Comparison of ENCODE assay signal across 21 cellular contexts in genomic region chr17:78836420-78837021, GRCh38. TPM values are rescaled to one million over a fixed set of nuclear protein-coding genes. Genes with fewer than 3 reads are reported as not detected.
DNase-seq lines count a peak whose midpoint lies in the region; ATAC-seq and TF ChIP-seq lines count a peak whose summit lies in the region.
"Had no signal": no experiment of that assay in that cellular context is flagged by ENCODE, and none has a peak within 500 bp of the region (broad histone marks: within the 10 kb centered on the region; RNA-seq: fewer than 3 reads in every experiment).

No MANE protein-coding gene starts in this region.

- peak overlapping the region in 1 of 2 experiments; percentile 72; a peak in 2 of 4 replicates for H3K27ac ChIP-seq in SK-N-SH (ENCODE audit: low read depth in 2 of 2, low read length in 1 of 2)
- H3K27ac ChIP-seq in CD8-positive, alpha-beta memory T cell (ENCODE audit: low read depth, low read length): no peak overlapping the region
- H3K27ac ChIP-seq: 22Rv1; BLaER1 treated with 17β-estradiol and CSF1 and Interleukin-3, amounts not matched to agents 10 nM and 100 nM; KMS-11 had no signal

- 66% methylated on average over 5 of the region's 5 CpGs for WGBS in SK-N-SH (ENCODE audit: low lambda C conversion rate)

- H3K36me3 Mint-ChIP-seq in activated naive CD4-positive, alpha-beta T cell treated with anti-CD3 and anti-CD28 coated beads, Interleukin-2, amount 10 ng/mL, durations not matched to agents 7 days and 5 days: peaks cover 52% of the 10 kb centered on the region
- peaks cover 40 to 41% of the 10 kb centered on the region in 2 donors for H3K36me3 Mint-ChIP-seq in activated naive CD4-positive, alpha-beta T cell treated with anti-CD3 and anti-CD28 coated beads, Interleukin-2, amount 50 U/mL, for 72 hours
- peaks cover 24 to 85% (median 28%) of the 10 kb centered on the region in 3 donors for H3K36me3 Mint-ChIP-seq in CD8-positive, alpha-beta memory T cell
- peaks cover 35% of the 10 kb centered on the region for H3K36me3 Mint-ChIP-seq in memory B cell
- H3K36me3 Mint-ChIP-seq in activated CD4-positive, alpha-beta memory T cell treated with anti-CD3 and anti-CD28 coated beads for 36 hours: peaks cover 61% of the 10 kb centered on the region

- POLR2A ChIA-PET in SK-N-SH (lab: Yijun Ruan, JAX): no interaction called here
- POLR2A ChIA-PET in CD8-positive, alpha-beta memory T cell (lab: Charles Lee): no interaction called here
- POLR2A ChIA-PET in activated CD4-positive, alpha-beta memory T cell treated with anti-CD3 and anti-CD28 coated beads for 36 hours (lab: Charles Lee): interaction anchor here (0.5 to 1.6 kb wide), 2 partner anchors 17 to 173 kb away, joined by 3 read pairs; partner anchors contain the start of gene CANT1

- H3K9ac ChIP-seq in SK-N-SH: no peak overlapping the region
- H3K9ac ChIP-seq: KMS-11 had no signal

- H2AFZ ChIP-seq in SK-N-SH (ENCODE audit: low read depth): no peak overlapping the region

- peak in 1 of 2 experiments; percentile 63; a peak in 1 of 4 replicates for TF ChIP-seq EP300 in SK-N-SH (IDR thresholded peaks at IDR 0.05; ENCODE audit: borderline replicate concordance in 1 of 2, low read depth in 1 of 2, low read length in 1 of 2)

- no peaks in the 10 kb centered on the region for H3K9me3 ChIP-seq in SK-N-SH
- no peaks in the 10 kb centered on the region for H3K9me3 ChIP-seq in CD8-positive, alpha-beta memory T cell (ENCODE audit: low read length)
- H3K9me3 ChIP-seq: BLaER1 treated with 17β-estradiol and CSF1 and Interleukin-3, amounts not matched to agents 10 nM and 100 nM had no signal

- no peaks in the 10 kb centered on the region for H3K27me3 Mint-ChIP-seq in activated naive CD4-positive, alpha-beta T cell treated with anti-CD3 and anti-CD28 coated beads, Interleukin-2, amount 10 ng/mL, durations not matched to agents 7 days and 5 days
- peaks cover 0 to 2% of the 10 kb centered on the region in 2 donors for H3K27me3 Mint-ChIP-seq in CD8-positive, alpha-beta memory T cell
- H3K27me3 Mint-ChIP-seq in memory B cell: no peaks in the 10 kb centered on the region
- H3K27me3 Mint-ChIP-seq in activated CD4-positive, alpha-beta memory T cell treated with anti-CD3 and anti-CD28 coated beads for 36 hours: no peaks in the 10 kb centered on the region

- no peaks in the 10 kb centered on the region for H3K9me2 ChIP-seq in SK-N-SH

- H3K4me3 Mint-ChIP-seq in activated naive CD4-positive, alpha-beta T cell treated with anti-CD3 and anti-CD28 coated beads, Interleukin-2, amount 10 ng/mL, durations not matched to agents 7 days and 5 days: no peak overlapping the region
- H3K4me3 Mint-ChIP-seq in CD8-positive, alpha-beta memory T cell: peak overlapping the region in 2 of 7 donors; percentile 8 to 77
- no peak overlapping the region for H3K4me3 Mint-ChIP-seq in memory B cell
- H3K4me3 Mint-ChIP-seq in activated CD4-positive, alpha-beta memory T cell treated with anti-CD3 and anti-CD28 coated beads for 36 hours: no peak overlapping the region

- DNase-seq in SK-N-SH (peak; percentile 67), memory B cell (ENCODE audit: low spot score in 2 of 2) (no peak), NCI-H69 (lab: John Stamatoyannopoulos, UW) (no peak)
- DNase-seq in activated naive CD4-positive, alpha-beta T cell treated with anti-CD3 and anti-CD28 coated beads, Interleukin-2, amount 10 ng/mL, durations not matched to agents 7 days and 5 days: no peak
- DNase-seq in activated naive CD4-positive, alpha-beta T cell treated with anti-CD3 and anti-CD28 coated beads, Interleukin-2, amount 50 U/mL, for 72 hours (ENCODE audit: low spot score in 2 of 2): no peak
- no peak for DNase-seq in CD8-positive, alpha-beta memory T cell
- DNase-seq in activated CD4-positive, alpha-beta memory T cell treated with anti-CD3 and anti-CD28 coated beads for 36 hours: no peak
- DNase-seq: DMS53, GF-D8, NCI-H1105, NCI-H146, NCI-H2029, NCI-H226, NCI-H510A treated with DMSO at 0.1 percent for 48 hours, NCI-H82, SIG-M5 had no signal

- H3K79me2 ChIP-seq in SK-N-SH (ENCODE audit: insufficient read depth): peaks cover 88% of the 10 kb centered on the region

- H3K36me3 ChIP-seq in SK-N-SH (replicated peaks in 1 of 2; ENCODE audit: control insufficient read depth in 1 of 2, insufficient read depth in 2 of 2, low read length in 1 of 2): peaks cover 46 to 59% of the 10 kb centered on the region in 2 experiments
- H3K36me3 ChIP-seq in CD8-positive, alpha-beta memory T cell (ENCODE audit: insufficient read depth, low read length): peaks cover 51% of the 10 kb centered on the region

- H3K4me2 ChIP-seq in SK-N-SH: no peak overlapping the region
- H3K4me2 ChIP-seq: KMS-11 had no signal

- CTCF ChIA-PET in SK-N-SH (lab: Yijun Ruan, JAX): interaction anchor here (1.1 kb wide), 1 partner anchor 339 kb away, joined by 5 read pairs; no protein-coding TSS in a partner anchor
- CTCF ChIA-PET in activated naive CD4-positive, alpha-beta T cell treated with anti-CD3 and anti-CD28 coated beads, Interleukin-2, amount 10 ng/mL, durations not matched to agents 7 days and 5 days (lab: Charles Lee): no interaction called here
- CTCF ChIA-PET in CD8-positive, alpha-beta memory T cell (lab: Charles Lee): no interaction called here
- CTCF ChIA-PET in activated CD4-positive, alpha-beta memory T cell treated with anti-CD3 and anti-CD28 coated beads for 36 hours (lab: Charles Lee): no interaction called here

- H4K20me1 ChIP-seq in SK-N-SH (ENCODE audit: insufficient read depth): peaks cover 31% of the 10 kb centered on the region

- peaks cover 30% of the 10 kb centered on the region for H3K4me1 Mint-ChIP-seq in activated naive CD4-positive, alpha-beta T cell treated with anti-CD3 and anti-CD28 coated beads, Interleukin-2, amount 10 ng/mL, durations not matched to agents 7 days and 5 days
- H3K4me1 Mint-ChIP-seq in CD8-positive, alpha-beta memory T cell: peaks cover 38 to 62% (median 42%) of the 10 kb centered on the region in 3 donors
- peaks cover 31% of the 10 kb centered on the region for H3K4me1 Mint-ChIP-seq in memory B cell
- H3K4me1 Mint-ChIP-seq in activated CD4-positive, alpha-beta memory T cell treated with anti-CD3 and anti-CD28 coated beads for 36 hours (ENCODE audit: low read depth): peaks cover 31% of the 10 kb centered on the region

- H3K27ac Mint-ChIP-seq in activated naive CD4-positive, alpha-beta T cell treated with anti-CD3 and anti-CD28 coated beads, Interleukin-2, amount 10 ng/mL, durations not matched to agents 7 days and 5 days: peak overlapping the region; percentile 55
- no peak overlapping the region for H3K27ac Mint-ChIP-seq in activated naive CD4-positive, alpha-beta T cell treated with anti-CD3 and anti-CD28 coated beads, Interleukin-2, amount 50 U/mL, for 72 hours
- H3K27ac Mint-ChIP-seq in CD8-positive, alpha-beta memory T cell: peak overlapping the region in 5 of 8 donors; percentile 2 to 97 (median 32)
- peak overlapping the region; percentile 70 for H3K27ac Mint-ChIP-seq in memory B cell
- H3K27ac Mint-ChIP-seq in activated CD4-positive, alpha-beta memory T cell treated with anti-CD3 and anti-CD28 coated beads for 36 hours: no peak overlapping the region

- intact Hi-C loops in activated CD4-positive, alpha-beta memory T cell treated with anti-CD3 and anti-CD28 coated beads for 36 hours (cut with micrococcal nuclease): no loop called here

- H3F3A ChIP-seq in SK-N-SH (replicated peaks; ENCODE audit: insufficient read depth): peaks cover 7% of the 10 kb centered on the region

- H3K9me3 Mint-ChIP-seq in activated naive CD4-positive, alpha-beta T cell treated with anti-CD3 and anti-CD28 coated beads, Interleukin-2, amount 10 ng/mL, durations not matched to agents 7 days and 5 days: no peaks in the 10 kb centered on the region
- no peaks in the 10 kb centered on the region for H3K9me3 Mint-ChIP-seq in activated naive CD4-positive, alpha-beta T cell treated with anti-CD3 and anti-CD28 coated beads, Interleukin-2, amount 50 U/mL, for 72 hours
- H3K9me3 Mint-ChIP-seq in CD8-positive, alpha-beta memory T cell: no peaks in the 10 kb centered on the region
- no peaks in the 10 kb centered on the region for H3K9me3 Mint-ChIP-seq in memory B cell
- no peaks in the 10 kb centered on the region for H3K9me3 Mint-ChIP-seq in activated CD4-positive, alpha-beta memory T cell treated with anti-CD3 and anti-CD28 coated beads for 36 hours

- H3K4me3 ChIP-seq in SK-N-SH (ENCODE audit: low read depth in 2 of 2, low read length in 1 of 2): no peak overlapping the region
- H3K4me3 ChIP-seq in CD8-positive, alpha-beta memory T cell (ENCODE audit: low read length): no peak overlapping the region
- H3K4me3 ChIP-seq: BLaER1 treated with 17β-estradiol and CSF1 and Interleukin-3, amounts not matched to agents 10 nM and 100 nM had no signal

- TF ChIP-seq RAD21 in SK-N-SH (IDR thresholded peaks at IDR 0.05; ENCODE audit: low read length): no peak

- ATAC-seq in SK-N-SH treated with all-trans-retinoic acid at 6 μM for 48 hours: no peak
- no peak for ATAC-seq in activated naive CD4-positive, alpha-beta T cell treated with anti-CD3 and anti-CD28 coated beads, Interleukin-2, amount 50 U/mL, for 72 hours
- ATAC-seq in memory B cell (ENCODE audit: low read depth): no peak
- ATAC-seq: Panc1 had no signal

- H3K4me1 ChIP-seq in SK-N-SH (ENCODE audit: control insufficient read depth in 1 of 2, insufficient read depth in 2 of 2, low read depth in 1 of 2, low read length in 1 of 2): peaks cover 14 to 26% of the 10 kb centered on the region in 2 experiments; a peak in 3 of 4 replicates
- H3K4me1 ChIP-seq in CD8-positive, alpha-beta memory T cell (ENCODE audit: insufficient read depth, low read length): peaks cover 16% of the 10 kb centered on the region

- H3K27me3 ChIP-seq in SK-N-SH (ENCODE audit: insufficient read depth): no peaks in the 10 kb centered on the region
- H3K27me3 ChIP-seq in CD8-positive, alpha-beta memory T cell (ENCODE audit: insufficient read depth, low read length, poor library complexity, severe bottlenecking): no peaks in the 10 kb centered on the region
- H3K27me3 ChIP-seq: BLaER1 treated with 17β-estradiol and CSF1 and Interleukin-3, amounts not matched to agents 10 nM and 100 nM had no signal

- TF ChIP-seq CTCF in SK-N-SH (IDR thresholded peaks at IDR 0.05): no peak

RNA-seq across cellular contexts. Expression of gene USP36, which starts 4.1 kb away (rescaled TPM):
- 34.6 and 41.2 TPM in 2 replicates for polyA plus RNA-seq in SK-N-SH (2012; rRNA removed)
- polyA plus RNA-seq in SK-N-SH (2012; cell fraction: cytosol; rRNA removed): 22.5 and 26.9 TPM in 2 replicates
- polyA plus RNA-seq in SK-N-SH (2012; cell fraction: nucleus; rRNA removed): 163 and 178 TPM in 2 replicates
- total RNA-seq in activated naive CD4-positive, alpha-beta T cell treated with anti-CD3 and anti-CD28 coated beads, Interleukin-2, amount 50 U/mL, for 72 hours: 10 to 100 TPM; 82.2 to 88.1 TPM
- total RNA-seq in CD8-positive, alpha-beta memory T cell: 100 to 1,000 TPM; 118 to 122 TPM
- 43.2 TPM for polyA plus RNA-seq in CD8-positive, alpha-beta memory T cell
- total RNA-seq in activated CD4-positive, alpha-beta memory T cell treated with anti-CD3 and anti-CD28 coated beads for 36 hours: 10 to 100 TPM; 71.2 to 74.3 TPM

RNA-seq across cellular contexts. Expression of gene CYTH1, which starts 54.4 kb away (rescaled TPM):
- polyA plus RNA-seq in SK-N-SH (2012; rRNA removed): 23.8 and 24.8 TPM in 2 replicates
- 16.9 and 20.7 TPM in 2 replicates for polyA plus RNA-seq in SK-N-SH (2012; cell fraction: cytosol; rRNA removed)
- 77.4 and 80.9 TPM in 2 replicates for polyA plus RNA-seq in SK-N-SH (2012; cell fraction: nucleus; rRNA removed)
- 100 to 1,000 TPM in 1 of 2 donors, 10 to 100 TPM in 1; 82.6 to 148 TPM for total RNA-seq in activated naive CD4-positive, alpha-beta T cell treated with anti-CD3 and anti-CD28 coated beads, Interleukin-2, amount 50 U/mL, for 72 hours
- total RNA-seq in CD8-positive, alpha-beta memory T cell: 100 to 1,000 TPM; 115 to 129 TPM
- 279 TPM for polyA plus RNA-seq in CD8-positive, alpha-beta memory T cell
- 100 to 1,000 TPM; 184 to 204 TPM for total RNA-seq in activated CD4-positive, alpha-beta memory T cell treated with anti-CD3 and anti-CD28 coated beads for 36 hours

Comparison
In these comparisons a context has a peak if more than half of its experiments do, and no peak if none do; other contexts are left out.
1. H3K27ac Mint-ChIP-seq: peak in activated naive CD4-positive, alpha-beta T cell treated with anti-CD3 and anti-CD28 coated beads, Interleukin-2, amount 10 ng/mL, durations not matched to agents 7 days and 5 days (single experiment), CD8-positive, alpha-beta memory T cell (5 of 8) and memory B cell (single experiment); none in activated naive CD4-positive, alpha-beta T cell treated with anti-CD3 and anti-CD28 coated beads, Interleukin-2, amount 50 U/mL, for 72 hours (0 of 2) and activated CD4-positive, alpha-beta memory T cell treated with anti-CD3 and anti-CD28 coated beads for 36 hours (single experiment).